Comparison of ENCODE assay signal across 28 cellular contexts in genomic region chr2:11786592-11786991, GRCh38.
"Had no signal": no experiment of that assay in that cellular context is flagged by ENCODE, and none has a peak within 500 bp of the region (broad histone marks: within the 10 kb centered on the region; RNA-seq: fewer than 3 reads in every experiment).

No MANE protein-coding gene starts in this region.

- H3K4me3 Mint-ChIP-seq: activated CD4-positive, alpha-beta T cell treated with anti-CD3 and anti-CD28 coated beads for 36 hours; activated CD4-positive, alpha-beta T cell treated with anti-CD3 and anti-CD28 coated beads, Interleukin-2, amount 10 ng/mL, durations not matched to agents 24 days and 14 days; activated CD8-positive, alpha-beta T cell treated with anti-CD3 and anti-CD28 coated beads for 36 hours; activated naive CD8-positive, alpha-beta T cell; activated T-helper 1 cell treated with anti-CD3 and anti-CD28 coated beads, Interleukin-12 subunit alpha, Interleukin-12 subunit beta, Interleukin-2, Interleukin-4 antibody, amounts not matched to agents 30 ng/mL and 10 ng/mL and 1 ng/mL, durations not matched to agents 14 hours and 24 hours and 36 hours; central memory CD8-positive, alpha-beta T cell; dendritic cell treated with granulocyte-macrophage colony-stimulating factor and Interleukin-4, amounts not matched to agents 40 ng/mL and 50 ng/mL, for 4 days; endodermal cell had no signal

- H3K27ac Mint-ChIP-seq: activated CD4-positive, alpha-beta T cell treated with anti-CD3 and anti-CD28 coated beads for 36 hours; activated CD4-positive, alpha-beta T cell treated with anti-CD3 and anti-CD28 coated beads, Interleukin-2, amount 10 ng/mL, durations not matched to agents 24 days and 14 days; activated CD8-positive, alpha-beta T cell treated with anti-CD3 and anti-CD28 coated beads for 36 hours; activated naive CD8-positive, alpha-beta T cell; activated T-helper 1 cell treated with anti-CD3 and anti-CD28 coated beads, Interleukin-12 subunit alpha, Interleukin-12 subunit beta, Interleukin-2, Interleukin-4 antibody, amounts not matched to agents 30 ng/mL and 10 ng/mL and 1 ng/mL, durations not matched to agents 14 hours and 24 hours and 36 hours; activated T-helper 2 cell treated with anti-CD3 and anti-CD28 coated beads, Interferon-gamma antibody, Interleukin-2, Interleukin-4, amounts not matched to agents 10 μg/mL and 5 μg/mL and 100 μg/mL, durations not matched to agents 14 hours and 24 hours and 36 hours; dendritic cell treated with granulocyte-macrophage colony-stimulating factor and Interleukin-4, amounts not matched to agents 40 ng/mL and 50 ng/mL, for 4 days; endodermal cell had no signal

- H3K9me3 Mint-ChIP-seq: activated CD4-positive, alpha-beta T cell treated with anti-CD3 and anti-CD28 coated beads, Interleukin-2, amount 10 ng/mL, durations not matched to agents 24 days and 14 days; activated CD8-positive, alpha-beta T cell treated with anti-CD3 and anti-CD28 coated beads for 36 hours; activated T-helper 1 cell treated with anti-CD3 and anti-CD28 coated beads, Interleukin-12 subunit alpha, Interleukin-12 subunit beta, Interleukin-2, Interleukin-4 antibody, amounts not matched to agents 30 ng/mL and 10 ng/mL and 1 ng/mL, durations not matched to agents 14 hours and 24 hours and 36 hours; activated T-helper 2 cell treated with anti-CD3 and anti-CD28 coated beads, Interferon-gamma antibody, Interleukin-2, Interleukin-4, amounts not matched to agents 10 μg/mL and 5 μg/mL and 100 μg/mL, durations not matched to agents 14 hours and 24 hours and 36 hours; central memory CD8-positive, alpha-beta T cell; dendritic cell treated with granulocyte-macrophage colony-stimulating factor and Interleukin-4, amounts not matched to agents 40 ng/mL and 50 ng/mL, for 4 days had no signal

- FAIRE-seq: astrocyte, bronchial epithelial cell, frontal cortex had no signal

- H3K4me1 Mint-ChIP-seq: endodermal cell had no signal

- H3K27me3 Mint-ChIP-seq: activated CD4-positive, alpha-beta T cell treated with anti-CD3 and anti-CD28 coated beads for 36 hours; activated CD4-positive, alpha-beta T cell treated with anti-CD3 and anti-CD28 coated beads, Interleukin-2, amount 10 ng/mL, durations not matched to agents 24 days and 14 days; activated CD8-positive, alpha-beta T cell treated with anti-CD3 and anti-CD28 coated beads for 36 hours; activated naive CD8-positive, alpha-beta T cell; central memory CD8-positive, alpha-beta T cell; dendritic cell treated with granulocyte-macrophage colony-stimulating factor and Interleukin-4, amounts not matched to agents 40 ng/mL and 50 ng/mL, for 4 days had no signal

- DNase-seq: activated CD4-positive, alpha-beta T cell treated with anti-CD3 and anti-CD28 coated beads for 36 hours; activated CD4-positive, alpha-beta T cell treated with anti-CD3 and anti-CD28 coated beads, Interleukin-2, amount 10 ng/mL, durations not matched to agents 24 days and 14 days; activated CD4-positive, CD25-positive, alpha-beta regulatory T cell; activated CD4-positive, CD25-positive, alpha-beta regulatory T cell treated with anti-CD3 and anti-CD28 coated beads, Interleukin-2, amount 50 U/mL, for 72 hours; activated CD8-positive, alpha-beta T cell treated with anti-CD3 and anti-CD28 coated beads for 36 hours; activated gamma-delta T cell treated with Interleukin-2 at 50 U/mL for 16 hours; activated naive CD4-positive, alpha-beta T cell treated with anti-CD3 and anti-CD28 coated beads, Interleukin-2, amount 50 U/mL, for 16 hours; activated naive CD4-positive, alpha-beta T cell treated with Interleukin-2 at 50 U/mL for 16 hours; activated T-cell treated with anti-CD3 and anti-CD28 coated beads, Interleukin-2, amount 50 U/mL, for 1 hour; activated T-cell treated with anti-CD3 and anti-CD28 coated beads, Interleukin-2, amount 50 U/mL, for 48 hours; amniotic stem cell; anterior cingulate cortex; brain microvascular endothelial cell; dorsolateral prefrontal cortex; effector memory CD4-positive, alpha-beta T cell; endodermal cell; foreskin fibroblast; T-helper 2 cell had no signal

- H3K27me3 ChIP-seq: brain microvascular endothelial cell, dorsolateral prefrontal cortex had no signal

- H3K27ac ChIP-seq: brain microvascular endothelial cell, coronary artery, dorsolateral prefrontal cortex had no signal

- H3K4me3 ChIP-seq: coronary artery, dorsolateral prefrontal cortex had no signal

- ATAC-seq: activated CD4-positive, alpha-beta T cell treated with anti-CD3 and anti-CD28 coated beads for 36 hours; activated CD8-positive, alpha-beta T cell treated with anti-CD3 and anti-CD28 coated beads for 36 hours; esophagus mucosa had no signal
